22 cellular contexts compared by ENCODE assay signal in the genomic region with DNA sequence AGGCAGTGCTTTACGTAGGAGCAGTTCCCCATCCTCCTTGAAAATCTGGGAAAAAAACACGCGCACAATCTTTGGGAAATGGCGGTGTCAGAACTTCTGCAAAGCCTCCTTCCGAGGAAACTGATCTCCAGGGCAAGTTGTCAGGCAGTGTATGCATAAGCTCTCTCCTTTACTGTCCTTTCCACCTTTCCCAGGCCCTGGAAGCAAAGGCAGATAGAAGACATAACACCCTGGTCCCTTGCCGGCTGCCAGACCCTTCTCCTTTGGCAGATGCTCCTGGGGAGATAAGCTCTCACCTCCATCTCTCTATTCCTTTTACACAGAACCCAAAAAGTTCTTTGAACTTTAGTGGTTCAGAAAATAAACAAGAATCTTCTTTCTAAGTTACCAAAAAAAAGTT. TPM values are rescaled to one million over a fixed set of nuclear protein-coding genes. Genes with fewer than 3 reads are reported as not detected.
"Had no signal": no experiment of that assay in that cellular context is flagged by ENCODE, and none has a peak within 500 bp of the region (broad histone marks: within the 10 kb centered on the region; RNA-seq: fewer than 3 reads in every experiment).

No MANE protein-coding gene starts in this region.

- H3K4me1 ChIP-seq: parathyroid adenoma had no signal

- H3K4me3 ChIP-seq: body of pancreas, gastroesophageal sphincter, mucosa of descending colon, suprapubic skin had no signal

- H3K27me3 Mint-ChIP-seq: activated T-cell treated with anti-CD3 and anti-CD28 coated beads, Interleukin-2, amount 50 U/mL, for 24 hours had no signal

- H3K36me3 Mint-ChIP-seq: activated naive CD4-positive, alpha-beta T cell treated with anti-CD3 and anti-CD28 coated beads, Interleukin-2, amount 50 U/mL, for 72 hours; natural killer cell had no signal

- H3K27ac Mint-ChIP-seq: activated T-cell treated with anti-CD3 and anti-CD28 coated beads, Interleukin-2, amount 50 U/mL, for 24 hours had no signal

- H3K36me3 ChIP-seq: gastroesophageal sphincter, neutrophil, suprapubic skin had no signal

- H3K9ac ChIP-seq: parathyroid adenoma had no signal

- ATAC-seq: activated naive CD4-positive, alpha-beta T cell treated with anti-CD3 and anti-CD28 coated beads, Interleukin-2, amount 50 U/mL, for 72 hours; body of pancreas; gastroesophageal sphincter; mucosa of descending colon; natural killer cell had no signal

- DNase-seq: activated CD4-positive, CD25-positive, alpha-beta regulatory T cell treated with anti-CD3 and anti-CD28 coated beads, Interleukin-2, amount 50 U/mL, for 72 hours; activated effector memory CD4-positive, alpha-beta T cell treated with anti-CD3 and anti-CD28 coated beads, Interleukin-2, amount 50 U/mL, for 16 hours; activated T-cell treated with anti-CD3 and anti-CD28 coated beads, Interleukin-2, amount 50 U/mL, for 24 hours; amygdala; body of pancreas; central memory CD4-positive, alpha-beta T cell; cortex of kidney; effector CD8-positive, alpha-beta T cell; mucosa of descending colon; natural killer cell; stimulated activated CD4-positive, alpha-beta T cell treated with anti-CD3 and anti-CD28 coated beads, Interleukin-15, amount 100 ng/mL, for 24 hours; stimulated activated CD4-positive, alpha-beta T cell treated with anti-CD3 and anti-CD28 coated beads, Interleukin-4, amount 100 ng/mL, for 24 hours; stimulated activated naive CD4-positive, alpha-beta T cell treated with Interleukin-2 at 50 U/mL for 16 hours; T1000 had no signal

- H3K27me3 ChIP-seq: body of pancreas, gastroesophageal sphincter, suprapubic skin had no signal

- H3K27ac ChIP-seq: epithelial cell of prostate, neutrophil, parathyroid adenoma, suprapubic skin had no signal

- H3K9me3 Mint-ChIP-seq: activated naive CD4-positive, alpha-beta T cell treated with anti-CD3 and anti-CD28 coated beads, Interleukin-2, amount 50 U/mL, for 72 hours; activated T-cell treated with anti-CD3 and anti-CD28 coated beads, Interleukin-2, amount 50 U/mL, for 24 hours; natural killer cell had no signal

- H3K4me3 Mint-ChIP-seq: activated T-cell treated with anti-CD3 and anti-CD28 coated beads, Interleukin-2, amount 50 U/mL, for 24 hours; natural killer cell had no signal

- H3K9me3 ChIP-seq: body of pancreas, gastroesophageal sphincter, mucosa of descending colon, suprapubic skin had no signal

RNA-seq across cellular contexts. Expression of a gene that starts 18.4 kb away (rescaled TPM):
- total RNA-seq: activated naive CD4-positive, alpha-beta T cell treated with anti-CD3 and anti-CD28 coated beads, Interleukin-2, amount 50 U/mL, for 72 hours; natural killer cell; renal cortical epithelial cell; SK-MEL-5 had no signal
